ENCODE assay signal across 15 cellular contexts in genomic region chr3:12400795-12401194, GRCh38.
DNase-seq lines count a peak whose midpoint lies in the region; ATAC-seq and TF ChIP-seq lines count a peak whose summit lies in the region.
"Had no signal": no experiment of that assay in that cellular context is flagged by ENCODE, and none has a peak within 500 bp of the region (broad histone marks: within the 10 kb centered on the region; RNA-seq: fewer than 3 reads in every experiment).

No MANE protein-coding gene starts in this region.

- H3K9ac ChIP-seq in BLaER1: no peak overlapping the region
- peak overlapping the region; percentile 46 for H3K9ac ChIP-seq in mesenchymal stem cell (ENCODE audit: low read length)
- H3K9ac ChIP-seq: neural progenitor cell had no signal

- H2BK120ac ChIP-seq in mesenchymal stem cell (ENCODE audit: low read depth, low read length): no peak overlapping the region

- TF ChIP-seq CTCF in astrocyte of the spinal cord (IDR thresholded peaks at IDR 0.05; ENCODE audit: low read depth, low read length): no peak

- no peak overlapping the region for H3K4ac ChIP-seq in mesenchymal stem cell (ENCODE audit: low read depth in 1 of 2, low read length in 2 of 2)

- H2BK12ac ChIP-seq in mesenchymal stem cell (ENCODE audit: low read length in 2 of 2): no peak overlapping the region

- in situ Hi-C loops in astrocyte of the spinal cord (cut with HindIII; ENCODE audit: low sequenced_read_pairs): no loop called here

- WGBS in mesenchymal stem cell: 36% methylated on average over 1 of the region's 1 CpG

- peak overlapping the region; percentile 46 for H3K4me2 ChIP-seq in BLaER1
- no peak overlapping the region for H3K4me2 ChIP-seq in mesenchymal stem cell (ENCODE audit: low read length, poor library complexity, severe bottlenecking)
- H3K4me2 ChIP-seq: neural progenitor cell had no signal

- H3K4me3 ChIP-seq in BLaER1 (no peak overlapping the region), astrocyte of the spinal cord (ENCODE audit: low read depth, low read length) (no peak overlapping the region), mesenchymal stem cell (ENCODE audit: insufficient read depth in 1 of 2, low read depth in 1 of 2, low read length in 2 of 2) (no peak overlapping the region)
- H3K4me3 ChIP-seq: neural progenitor cell, SJCRH30, tibial nerve had no signal

- H3K36me3 ChIP-seq in BLaER1 (no peaks in the 10 kb centered on the region), mesenchymal stem cell (ENCODE audit: control insufficient read depth in 1 of 2, insufficient read depth in 2 of 2, low read depth in 1 of 2, low read length in 2 of 2) (peaks cover 0 to 26% of the 10 kb centered on the region in 2 experiments)
- H3K36me3 ChIP-seq: neural progenitor cell, SJCRH30, tibial nerve had no signal

- no peaks in the 10 kb centered on the region for H3K27me3 ChIP-seq in BLaER1
- no peaks in the 10 kb centered on the region for H3K27me3 ChIP-seq in mesenchymal stem cell (ENCODE audit: control insufficient read depth in 1 of 2, insufficient read depth in 1 of 2, low read length in 2 of 2)
- H3K27me3 ChIP-seq: SJCRH30, tibial nerve had no signal

- H4K91ac ChIP-seq in mesenchymal stem cell (ENCODE audit: low read length): no peak overlapping the region

- no peak overlapping the region for H3K18ac ChIP-seq in mesenchymal stem cell (ENCODE audit: low read depth in 1 of 2, low read length in 2 of 2)

- no peak overlapping the region for H2AFZ ChIP-seq in mesenchymal stem cell (ENCODE audit: low read depth, low read length)
- H2AFZ ChIP-seq: neural progenitor cell had no signal

- peaks cover 15% of the 10 kb centered on the region for H3K4me1 ChIP-seq in BLaER1
- H3K4me1 ChIP-seq in mesenchymal stem cell (ENCODE audit: control insufficient read depth, insufficient read depth, low read depth, low read length): peaks cover 5% of the 10 kb centered on the region
- H3K4me1 ChIP-seq: neural progenitor cell, SJCRH30, tibial nerve had no signal

- H3K27ac ChIP-seq in BLaER1 (no peak overlapping the region), mesenchymal stem cell (ENCODE audit: low read length, poor library complexity, severe bottlenecking) (peak overlapping the region; percentile 73)
- H3K27ac ChIP-seq: HL-60, neural progenitor cell, SJCRH30, tibial nerve had no signal

- H2BK5ac ChIP-seq in mesenchymal stem cell (ENCODE audit: low read depth, low read length, poor library complexity, severe bottlenecking): no peak overlapping the region

- H3K9me3 ChIP-seq in BLaER1: no peaks in the 10 kb centered on the region
- no peaks in the 10 kb centered on the region for H3K9me3 ChIP-seq in mesenchymal stem cell (ENCODE audit: control insufficient read depth, low read length)
- H3K9me3 ChIP-seq: SJCRH30, tibial nerve had no signal

- H3K14ac ChIP-seq in mesenchymal stem cell (ENCODE audit: low read length in 2 of 2): no peak overlapping the region

- no peak overlapping the region for H3K23ac ChIP-seq in mesenchymal stem cell (ENCODE audit: low read length in 2 of 2)

- no peak for ATAC-seq in GM21786 (IDR thresholded peaks at IDR 0.05; ENCODE audit: unreplicated experiment)
- no peak for ATAC-seq in HG03442 (IDR thresholded peaks at IDR 0.05; ENCODE audit: unreplicated experiment)

- H4K8ac ChIP-seq in mesenchymal stem cell (ENCODE audit: low read length): no peak overlapping the region

- H4K20me1 ChIP-seq in BLaER1: no peaks in the 10 kb centered on the region

- DNase-seq in LoVo (ENCODE audit: low spot score) (peak; percentile 46), astrocyte of the spinal cord (ENCODE audit: low read depth, low spot score) (peak; percentile 84), mesenchymal stem cell (peak; percentile 73), amygdala (lab: John Stamatoyannopoulos, UW) (no peak), ureter (ENCODE audit: low spot score) (no peak)
- DNase-seq: activated CD4-positive, alpha-beta T cell treated with anti-CD3 and anti-CD28 coated beads, Interleukin-2, amount 50 U/mL, for 48 hours; DND-41; NCI-H2029 treated with DMSO at 0.1 percent for 48 hours; SJCRH30 had no signal

- peaks cover 6% of the 10 kb centered on the region for H3K79me1 ChIP-seq in mesenchymal stem cell (replicated peaks; ENCODE audit: low read length, poor library complexity, severe bottlenecking)

- H2BK15ac ChIP-seq in mesenchymal stem cell (ENCODE audit: low read depth, poor library complexity, severe bottlenecking): no peak overlapping the region

- no peak overlapping the region for H2AK5ac ChIP-seq in mesenchymal stem cell (ENCODE audit: low read length, severe bottlenecking)

Comparison
In these comparisons a context has a peak if more than half of its experiments do, and no peak if none do; other contexts are left out.
1. DNase-seq: peak in LoVo (single experiment), astrocyte of the spinal cord (single experiment) and mesenchymal stem cell (single experiment); none in amygdala (0 of 56) and ureter (single experiment).